17 cellular contexts compared by ENCODE assay signal in genomic region chr10:3082290-3082689, GRCh38. TPM values are rescaled to one million over a fixed set of nuclear protein-coding genes. Genes with fewer than 3 reads are reported as not detected.
DNase-seq lines count a peak whose midpoint lies in the region; ATAC-seq, FAIRE-seq and TF ChIP-seq lines count a peak whose summit lies in the region.
"Had no signal": no experiment of that assay in that cellular context is flagged by ENCODE, and none has a peak within 500 bp of the region (broad histone marks: within the 10 kb centered on the region; RNA-seq: fewer than 3 reads in every experiment).

No MANE protein-coding gene starts in this region.

- H3K4me1 ChIP-seq in PC-3 (ENCODE audit: insufficient read depth, low read length) = peaks cover 20% of the 10 kb centered on the region
- H3K4me1 ChIP-seq in kidney (ENCODE audit: control insufficient read depth in 1 of 2, insufficient read depth in 1 of 2, low read depth in 1 of 2, low read length in 2 of 2) = peaks cover 0 to 2% of the 10 kb centered on the region in 2 donors
- peaks cover 0 to 8% (median 0%) of the 10 kb centered on the region in 4 donors for H3K4me1 ChIP-seq in sigmoid colon

- no peak for TF ChIP-seq CTCF in PC-3 (conservative IDR thresholded peaks at IDR 0.05; ENCODE audit: low read depth, low read length)
- TF ChIP-seq CTCF in kidney (IDR thresholded peaks at IDR 0.05; ENCODE audit: borderline replicate concordance, extremely low read depth, insufficient read depth) = no peak
- TF ChIP-seq CTCF in sigmoid colon (IDR thresholded peaks at IDR 0.05) = no peak
- no peak for TF ChIP-seq CTCF in omental fat pad (IDR thresholded peaks at IDR 0.05)

- intact Hi-C loops in PC-3 (cut with micrococcal nuclease) = no loop called here
- intact Hi-C loops in kidney (cut with DNase I) = no loop called here
- intact Hi-C loops in sigmoid colon (cut with DNase I) = no loop called here

- BruUV-seq in PC-3 (replicated peaks; lab: Mats Ljungman, UMichigan) = no TSS peak

- peaks cover 51% of the 10 kb centered on the region for H3K79me2 ChIP-seq in PC-3 (ENCODE audit: low read length)

- H3K9me3 ChIP-seq in PC-3 (ENCODE audit: low read length) (no peaks in the 10 kb centered on the region), kidney (ENCODE audit: control insufficient read depth in 1 of 2, low read length in 2 of 2) (no peaks in the 10 kb centered on the region), sigmoid colon (no peaks in the 10 kb centered on the region)
- H3K9me3 ChIP-seq: BLaER1 had no signal

- DNase-seq in activated effector memory CD4-positive, alpha-beta T cell treated with anti-CD3 and anti-CD28 coated beads, Interleukin-2, amount 50 U/mL, for 16 hours = peak; percentile 46
- DNase-seq in activated effector memory CD4-positive, alpha-beta T cell treated with Interleukin-2 at 50 U/mL for 16 hours = no peak
- DNase-seq in PC-3 (no peak), kidney (peak; percentile 63), sigmoid colon (peak; percentile 58), omental fat pad (ENCODE audit: low spot score) (no peak)
- no peak for DNase-seq in activated CD4-positive, alpha-beta T cell treated with anti-CD3 and anti-CD28 coated beads, Interleukin-2, amount 50 U/mL, for 48 hours
- DNase-seq: CD4-positive, alpha-beta memory T cell; DMS153; DMS79; GDM1 had no signal

- H2AFZ ChIP-seq in PC-3 (ENCODE audit: low read length) = no peak overlapping the region
- H2AFZ ChIP-seq: GM23338 had no signal

- no peak for TF ChIP-seq POLR2A in sigmoid colon (IDR thresholded peaks at IDR 0.05)

- no peak overlapping the region for H3K4me2 ChIP-seq in PC-3 (ENCODE audit: low read length)
- H3K4me2 ChIP-seq: BLaER1, GM23338 had no signal

- FAIRE-seq in kidney (lab: Jason Lieb, UNC) = no peak
- FAIRE-seq: H54 had no signal

- no peak overlapping the region for H3K4me3 ChIP-seq in PC-3 (ENCODE audit: low read length)
- H3K4me3 ChIP-seq in kidney (ENCODE audit: low read length in 2 of 2) = no peak overlapping the region
- no peak overlapping the region for H3K4me3 ChIP-seq in sigmoid colon
- H3K4me3 ChIP-seq: BLaER1, GM23338 had no signal

- H3F3A ChIP-seq in PC-3 (ENCODE audit: low read length, unreplicated experiment) = no peaks in the 10 kb centered on the region

- H3K36me3 ChIP-seq in PC-3 (ENCODE audit: low read depth, low read length) (no peaks in the 10 kb centered on the region), kidney (ENCODE audit: control insufficient read depth in 1 of 2, insufficient read depth in 2 of 2, low read length in 2 of 2) (no peaks in the 10 kb centered on the region), sigmoid colon (peaks cover 0 to 5% (median 2%) of the 10 kb centered on the region in 4 donors)

- H4K20me1 ChIP-seq in PC-3 (ENCODE audit: low read length) = peaks cover 5% of the 10 kb centered on the region; the same call in 1 of the 2 replicates

- TF ChIP-seq EP300 in sigmoid colon (IDR thresholded peaks at IDR 0.05) = no peak

- CTCF ChIA-PET in PC-3 (lab: Charles Lee) = no interaction called here

- ATAC-seq in PC-3 (no peak), omental fat pad (ENCODE audit: low FRiP score) (no peak), HG03469 (IDR thresholded peaks at IDR 0.05; ENCODE audit: unreplicated experiment) (no peak)
- ATAC-seq: GM23338 had no signal

- H3K27ac ChIP-seq in PC-3 (ENCODE audit: low read length) (peak overlapping the region; percentile 49; the same call in 1 of the 2 replicates), kidney (ENCODE audit: low read depth in 2 of 2, low read length in 2 of 2) (no peak overlapping the region), sigmoid colon (no peak overlapping the region)
- H3K27ac ChIP-seq: 22Rv1, BLaER1, HL-60 had no signal

- POLR2A ChIA-PET in PC-3 (lab: Charles Lee; ENCODE audit: unreplicated experiment) = no interaction called here

- WGBS in sigmoid colon, 2 donors = 95 to 96% methylated on average over 15 of the region's 15 CpGs

- H3K9me2 ChIP-seq in PC-3 (replicated peaks; ENCODE audit: low read length) = no peaks in the 10 kb centered on the region

- H3K27me3 ChIP-seq in PC-3 (ENCODE audit: low read length) = no peaks in the 10 kb centered on the region
- no peaks in the 10 kb centered on the region for H3K27me3 ChIP-seq in sigmoid colon
- H3K27me3 ChIP-seq: BLaER1 had no signal

- H3K9ac ChIP-seq in PC-3 (ENCODE audit: low read length) = no peak overlapping the region
- H3K9ac ChIP-seq in kidney (ENCODE audit: low read length in 2 of 2) = no peak overlapping the region
- H3K9ac ChIP-seq: BLaER1 had no signal

RNA-seq across cellular contexts. Expression of gene PFKP, which starts 14.9 kb away (rescaled TPM):
- total RNA-seq in PC-3 (2014; rRNA removed) = 140 and 172 TPM in 2 replicates
- total RNA-seq in kidney = 139 TPM
- polyA plus RNA-seq in kidney (ENCODE audit: insufficient read depth, low read depth, low replicate concordance) = 51.2 TPM
- total RNA-seq in sigmoid colon = 10 to 100 TPM; 27.5 to 94.7 (median 58.4) TPM
- polyA plus RNA-seq in sigmoid colon = 100 to 1,000 TPM in 1 of 3 donors, 10 to 100 TPM in 2; 26.4 to 105 (median 40.2) TPM
- total RNA-seq in omental fat pad = 10 to 100 TPM; 22.2 to 83.9 (median 34.0) TPM

Comparison
In these comparisons a context has a peak if more than half of its experiments do, and no peak if none do; other contexts are left out.
1. DNase-seq: peak in activated effector memory CD4-positive, alpha-beta T cell treated with anti-CD3 and anti-CD28 coated beads, Interleukin-2, amount 50 U/mL, for 16 hours (single experiment), kidney (single experiment) and sigmoid colon (single experiment); none in activated effector memory CD4-positive, alpha-beta T cell treated with Interleukin-2 at 50 U/mL for 16 hours (single experiment), PC-3 (single experiment), omental fat pad (single experiment) and activated CD4-positive, alpha-beta T cell treated with anti-CD3 and anti-CD28 coated beads, Interleukin-2, amount 50 U/mL, for 48 hours (0 of 2).